ENCODE assay signal across 8 cellular contexts in the genomic region with DNA sequence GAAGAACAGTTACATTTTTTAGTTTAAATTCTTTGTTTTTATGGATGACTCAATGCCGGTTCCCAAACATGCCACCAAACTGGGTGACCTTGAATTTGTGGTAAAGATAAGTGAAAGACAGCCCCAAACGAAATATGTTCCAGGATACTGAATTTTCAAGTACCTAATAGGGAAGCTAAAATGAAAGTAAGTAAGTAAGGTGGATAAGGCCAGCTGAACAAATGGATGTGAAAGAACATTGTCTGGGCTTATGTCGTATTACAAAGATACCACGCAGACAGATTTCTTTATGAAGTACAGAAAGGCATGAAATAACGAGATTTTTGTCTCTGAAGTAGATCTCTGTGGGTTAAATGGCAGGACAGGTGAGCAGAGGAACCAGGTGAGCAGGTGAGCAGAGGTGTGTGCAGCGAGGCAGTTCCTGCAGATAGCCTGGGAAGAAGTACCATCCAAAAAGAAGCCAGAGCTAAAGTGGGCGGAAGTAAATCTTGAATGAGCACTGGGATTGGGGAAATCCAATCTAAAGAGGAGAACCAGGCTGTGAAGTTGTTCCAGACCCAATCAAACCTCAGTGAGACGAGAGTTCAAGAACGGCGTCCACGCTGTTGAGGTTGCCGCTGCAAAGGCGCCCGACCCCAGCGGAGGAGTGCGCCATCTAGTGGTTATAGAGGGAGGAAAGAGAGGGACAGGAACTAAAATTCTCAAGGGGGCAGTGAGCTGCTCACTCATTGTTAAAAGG. TPM values are rescaled to one million over a fixed set of nuclear protein-coding genes. Genes with fewer than 3 reads are reported as not detected.
A peak's percentile ranks its signal among the peaks of the same experiment; 100 is the strongest.
DNase-seq lines count a peak whose midpoint lies in the region; ATAC-seq and TF ChIP-seq lines count a peak whose summit lies in the region.

No MANE protein-coding gene starts in this region.

- H3K27me3 Mint-ChIP-seq in HFFc6 (ENCODE audit: insufficient read depth) (peaks cover 16% of the 10 kb centered on the region), T-cell (peaks cover 0 to 1% of the 10 kb centered on the region in 2 donors)

- peak; percentile 88 for TF ChIP-seq CTCF in GM12873 (IDR thresholded peaks at IDR 0.05; ENCODE audit: insufficient read depth, low read depth, low read length, missing control alignments)
- TF ChIP-seq CTCF in HFFc6 (IDR thresholded peaks at IDR 0.05): peak; percentile 98
- peak; percentile 90 to 94 for TF ChIP-seq CTCF in right atrium auricular region (IDR thresholded peaks at IDR 0.05)
- peak; percentile 96 for TF ChIP-seq CTCF in smooth muscle cell (IDR thresholded peaks at IDR 0.05; ENCODE audit: borderline replicate concordance, insufficient read depth, poor library complexity, severe bottlenecking)

- peak; percentile 61 for DNase-seq in HFFc6
- peak; percentile 82 for DNase-seq in NAMALWA (ENCODE audit: low spot score)
- peak; percentile 35 to 72 (median 59) for DNase-seq in T-cell
- peak; percentile 44 for DNase-seq in activated naive CD8-positive, alpha-beta T cell treated with anti-CD3 and anti-CD28 coated beads, Interleukin-2, amount 50 U/mL, for 16 hours (ENCODE audit: low read depth, low spot score)
- DNase-seq in right atrium auricular region (ENCODE audit: low spot score): peak; percentile 79
- DNase-seq in smooth muscle cell (lab: John Stamatoyannopoulos, UW; ENCODE audit: unreplicated experiment): peak; percentile 6
- DNase-seq in OCI-M2 (lab: John Stamatoyannopoulos, UW; ENCODE audit: unreplicated experiment): no peak

- H3K4me1 ChIP-seq in right atrium auricular region (peaks cover 0 to 3% of the 10 kb centered on the region in 2 donors), smooth muscle cell (ENCODE audit: low read depth) (peaks cover 10% of the 10 kb centered on the region)

- H3K27ac Mint-ChIP-seq in HFFc6 (no peak overlapping the region), T-cell (peak overlapping the region in 1 of 2 donors; percentile 27)

- ATAC-seq in T-cell (replicated peaks in 1 of 4): peak; percentile 86 to 93 (median 88)

- peak overlapping the region; percentile 73 for H3K4me2 ChIP-seq in smooth muscle cell

- H2AFZ ChIP-seq in smooth muscle cell (ENCODE audit: low read depth): no peak overlapping the region

- no peaks in the 10 kb centered on the region for H3K9me3 Mint-ChIP-seq in HFFc6
- H3K9me3 Mint-ChIP-seq in T-cell: no peaks in the 10 kb centered on the region

- H3K9me3 ChIP-seq in right atrium auricular region: no peaks in the 10 kb centered on the region
- H3K9me3 ChIP-seq in smooth muscle cell (replicated peaks; ENCODE audit: low read depth): no peaks in the 10 kb centered on the region

- no peaks in the 10 kb centered on the region for H3K79me2 ChIP-seq in smooth muscle cell (ENCODE audit: low read depth)

- H3K4me3 Mint-ChIP-seq in HFFc6 (peak overlapping the region; percentile 76), T-cell (peak overlapping the region; percentile 60 to 65 (median 63))

- no peaks in the 10 kb centered on the region for H3K27me3 ChIP-seq in right atrium auricular region
- no peaks in the 10 kb centered on the region for H3K27me3 ChIP-seq in smooth muscle cell (ENCODE audit: low read depth)

- no peaks in the 10 kb centered on the region for H4K20me1 ChIP-seq in smooth muscle cell (ENCODE audit: low read depth)

- H3K36me3 ChIP-seq in right atrium auricular region (no peaks in the 10 kb centered on the region), smooth muscle cell (ENCODE audit: low read depth) (no peaks in the 10 kb centered on the region)

- no peak overlapping the region for H3K9ac ChIP-seq in smooth muscle cell (ENCODE audit: low read depth)

- H3K36me3 Mint-ChIP-seq in HFFc6 (ENCODE audit: low read depth) (no peaks in the 10 kb centered on the region), T-cell (peaks cover 3% of the 10 kb centered on the region)

- H3K4me3 ChIP-seq in right atrium auricular region: no peak overlapping the region
- peak overlapping the region; percentile 24 for H3K4me3 ChIP-seq in smooth muscle cell

- POLR2A ChIA-PET in T-cell (lab: Charles Lee): interaction anchor here in 1 of 2 donors (0.7 kb wide), 1 partner anchor 18 kb away, joined by 3 read pairs; no protein-coding TSS in a partner anchor

- H3F3A ChIP-seq in smooth muscle cell (ENCODE audit: low read depth): no peaks in the 10 kb centered on the region

- peaks cover 11% of the 10 kb centered on the region for H3K4me1 Mint-ChIP-seq in HFFc6 (ENCODE audit: low read depth)
- H3K4me1 Mint-ChIP-seq in T-cell: peaks cover 7 to 8% (median 8%) of the 10 kb centered on the region in 3 donors

- CTCF ChIA-PET in T-cell (lab: Charles Lee): interaction anchor here (0.6 to 3.7 kb wide), 28 partner anchors 9 to 727 kb away, joined by 3 to 41 read pairs (median 4); a partner anchor contains a TSS

- WGBS in smooth muscle cell (ENCODE audit: low lambda C conversion rate): 23% methylated on average over 16 of the region's 16 CpGs

- H3K27ac ChIP-seq in right atrium auricular region (no peak overlapping the region), smooth muscle cell (ENCODE audit: low read depth) (no peak overlapping the region)

RNA-seq across cellular contexts. Expression of a gene that starts 19.6 kb away (rescaled TPM):
- total RNA-seq in HFFc6 (2021; fragmentation: NEBNext Ultra II Directional; extraction: Animal tissue kit (Norgen Biotek cat#: 25700)): under 1 TPM in 1 of 6 experiments, not detected in 5; 0.16 TPM
- total RNA-seq in T-cell (1 to 10 TPM; 2.5 to 8.1 (median 3.8) TPM), right atrium auricular region (1 to 10 TPM; 1.0 to 3.6 TPM), smooth muscle cell (2.7 and 6.8 TPM in 2 replicates)
- 0.72 and 1.0 TPM in 2 replicates for polyA plus RNA-seq in smooth muscle cell
